In the genomic region with DNA sequence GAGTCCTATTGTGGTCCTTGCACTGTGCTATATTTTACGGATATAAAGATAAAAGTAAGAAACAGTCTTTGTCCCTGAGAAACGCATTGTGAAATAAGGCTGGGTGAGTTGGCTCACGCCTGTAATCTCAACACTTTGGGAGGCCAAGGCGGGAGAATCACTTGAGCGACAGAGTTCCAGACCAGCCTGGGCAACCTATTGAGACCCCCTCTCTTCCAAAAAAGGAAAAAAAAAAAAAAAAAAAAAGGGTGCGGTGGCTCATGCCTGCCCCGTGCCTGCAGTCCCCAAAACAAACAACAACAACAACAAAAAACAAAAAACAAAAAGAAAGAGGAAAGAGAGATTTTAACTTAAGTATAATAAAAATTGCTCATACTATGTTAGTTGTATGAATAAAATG, we compare ENCODE assay signal across 8 cellular contexts. TPM values are rescaled to one million over a fixed set of nuclear protein-coding genes. Genes with fewer than 3 reads are reported as not detected.
DNase-seq lines count a peak whose midpoint lies in the region; ATAC-seq and TF ChIP-seq lines count a peak whose summit lies in the region.

No MANE protein-coding gene starts in this region.

- no peaks in the 10 kb centered on the region for H3K27me3 ChIP-seq in Loucy (ENCODE audit: insufficient read depth, low read length, poor library complexity, severe bottlenecking)

- H3K4me3 Mint-ChIP-seq in naive B cell, result peak overlapping the region; percentile 29 to 99 (median 96)

- peak overlapping the region; percentile 98 for H3K4me3 ChIP-seq in Loucy (ENCODE audit: low read length, poor library complexity, severe bottlenecking)
- H3K4me3 ChIP-seq in cardiac fibroblast (replicated peaks in 1 of 2; ENCODE audit: low read depth in 2 of 2, low read length in 2 of 2), result peak overlapping the region; percentile 89 to 90

- peaks cover 33 to 35% (median 34%) of the 10 kb centered on the region in 3 donors for H3K27me3 Mint-ChIP-seq in naive B cell

- H3K27ac ChIP-seq in C4-2B (peak overlapping the region; percentile 99), substantia nigra (ENCODE audit: low read depth, low read length, poor library complexity, severe bottlenecking) (no peak overlapping the region)

- peaks cover 5 to 18% (median 11%) of the 10 kb centered on the region in 3 donors for H3K4me1 Mint-ChIP-seq in naive B cell

- no peak for TF ChIP-seq CTCF in C4-2B (conservative IDR thresholded peaks at IDR 0.05)
- no peak for TF ChIP-seq CTCF in Loucy (conservative IDR thresholded peaks at IDR 0.05; ENCODE audit: low read length)
- no peak for TF ChIP-seq CTCF in cardiac fibroblast (IDR thresholded peaks at IDR 0.05; ENCODE audit: low read depth, low read length)

- no peaks in the 10 kb centered on the region for H3F3A ChIP-seq in Loucy (ENCODE audit: low read depth)

- H3K9ac ChIP-seq in Loucy (ENCODE audit: low read depth, low read length, poor library complexity, severe bottlenecking), result peak overlapping the region; percentile 96

- ATAC-seq in naive B cell (ENCODE audit: low read depth in 2 of 2), result no peak
- ATAC-seq in GM19328 (IDR thresholded peaks at IDR 0.05; ENCODE audit: unreplicated experiment), result no peak

- H3K4me1 ChIP-seq in Loucy (ENCODE audit: insufficient read depth, low read length, poor library complexity, severe bottlenecking), result peaks cover 22% of the 10 kb centered on the region

- H3K9me2 ChIP-seq in Loucy (replicated peaks; ENCODE audit: low read depth, low read length), result no peaks in the 10 kb centered on the region

- peaks cover 30% of the 10 kb centered on the region for H3K79me2 ChIP-seq in Loucy (ENCODE audit: insufficient read depth, low read length)

- H4K20me1 ChIP-seq in Loucy (ENCODE audit: insufficient read depth, low read length, poor library complexity, severe bottlenecking), result peaks cover 24% of the 10 kb centered on the region

- H3K4me2 ChIP-seq in Loucy (ENCODE audit: low read depth, low read length, poor library complexity, severe bottlenecking), result peak overlapping the region; percentile 75

- H3K9me3 Mint-ChIP-seq in naive B cell, result peaks cover 0 to 2% (median 0%) of the 10 kb centered on the region in 7 donors

- peaks cover 0 to 8% of the 10 kb centered on the region in 2 donors for H3K36me3 Mint-ChIP-seq in naive B cell

- H3K27ac Mint-ChIP-seq in naive B cell, result peak overlapping the region in 2 of 6 donors; percentile 97 to 99

- DNase-seq in cardiac fibroblast (ENCODE audit: low read depth in 2 of 2), result peak; percentile 68 to 77
- no peak for DNase-seq in naive B cell
- DNase-seq in substantia nigra (lab: John Stamatoyannopoulos, UW), result no peak
- DNase-seq in NCI-H774 (lab: John Stamatoyannopoulos, UW), result no peak
- DNase-seq in DMS53 treated with DMSO at 0.1 percent for 48 hours (lab: John Stamatoyannopoulos, UW; ENCODE audit: unreplicated experiment), result no peak

- H3K36me3 ChIP-seq in Loucy (ENCODE audit: insufficient read depth, low read length), result no peaks in the 10 kb centered on the region

- no peaks in the 10 kb centered on the region for H3K9me3 ChIP-seq in Loucy (ENCODE audit: insufficient read depth, low read depth, low read length)

- peak overlapping the region; percentile 97 for H2AFZ ChIP-seq in Loucy (ENCODE audit: low read length)

RNA-seq across cellular contexts. Expression of a gene that starts 0.6 kb away (rescaled TPM):
- polyA plus RNA-seq in naive B cell (ENCODE audit: low read depth in 6 of 6), result 1 to 10 TPM in 5 of 6 donors, not detected in 1; 1.2 to 3.1 (median 2.2) TPM

Comparison
In these comparisons a context has a peak if more than half of its experiments do, and no peak if none do; other contexts are left out.
1. DNase-seq: peak in cardiac fibroblast (2 of 2); none in naive B cell (single experiment), substantia nigra (0 of 49), NCI-H774 (single experiment) and DMS53 treated with DMSO at 0.1 percent for 48 hours (single experiment).